Comparison of ENCODE assay signal across 9 cellular contexts in genomic region chr7:49852619-49853462, GRCh38.
DNase-seq lines count a peak whose midpoint lies in the region; ATAC-seq, FAIRE-seq and TF ChIP-seq lines count a peak whose summit lies in the region.
"Had no signal": no experiment of that assay in that cellular context is flagged by ENCODE, and none has a peak within 500 bp of the region (broad histone marks: within the 10 kb centered on the region; RNA-seq: fewer than 3 reads in every experiment).

No MANE protein-coding gene starts in this region.

- H3K36me3 ChIP-seq in pancreas = no peaks in the 10 kb centered on the region

- intact Hi-C loops in pancreas (cut with DNase I) = no loop called here

- peak; percentile 82 for ATAC-seq in GM18520 (IDR thresholded peaks at IDR 0.05; ENCODE audit: unreplicated experiment)
- peak; percentile 84 for ATAC-seq in HG02938 (IDR thresholded peaks at IDR 0.05; ENCODE audit: unreplicated experiment)
- ATAC-seq in pancreas = peak; percentile 66 to 99 (median 91)
- ATAC-seq: T-cell had no signal

- H3K9me3 ChIP-seq in pancreas = no peaks in the 10 kb centered on the region

- FAIRE-seq in pancreas (lab: Jason Lieb, UNC) = no peak

- peak; percentile 5 for DNase-seq in CMK (ENCODE audit: low read depth)
- DNase-seq in NCI-H1694 treated with DMSO at 0.1 percent for 48 hours (lab: John Stamatoyannopoulos, UW) = peak; percentile 9
- peak; percentile 8 for DNase-seq in UCSD-AML1 (lab: John Stamatoyannopoulos, UW; ENCODE audit: unreplicated experiment)
- DNase-seq in foreskin melanocyte = peak; percentile 40
- DNase-seq in pancreas = peak in 4 of 6 donors; percentile 14 to 72 (median 41)
- DNase-seq in activated gamma-delta T cell (lab: John Stamatoyannopoulos, UW) = no peak

- no peak overlapping the region for H3K27ac ChIP-seq in pancreas

- 33 to 40% methylated on average over 11 of the region's 11 CpGs for WGBS in pancreas, 2 donors

- H3K4me3 ChIP-seq in pancreas = no peak overlapping the region

- no peaks in the 10 kb centered on the region for H3K4me1 ChIP-seq in pancreas

- TF ChIP-seq CTCF in pancreas (IDR thresholded peaks at IDR 0.05) = peak; percentile 46 to 69 (median 61)

- no peaks in the 10 kb centered on the region for H3K27me3 ChIP-seq in pancreas
